ENCODE assay signal across 10 cellular contexts in genomic region chr12:27840229-27840999, GRCh38.
DNase-seq lines count a peak whose midpoint lies in the region; ATAC-seq, FAIRE-seq and TF ChIP-seq lines count a peak whose summit lies in the region.
"Had no signal": no experiment of that assay in that cellular context is flagged by ENCODE, and none has a peak within 500 bp of the region (broad histone marks: within the 10 kb centered on the region; RNA-seq: fewer than 3 reads in every experiment).

No MANE protein-coding gene starts in this region.

- ATAC-seq in GM19395 (IDR thresholded peaks at IDR 0.05; ENCODE audit: unreplicated experiment): peak; percentile 49
- no peak for ATAC-seq in CD4-positive, alpha-beta T cell (ENCODE audit: poor library complexity)

- H3K9me3 Mint-ChIP-seq in CD4-positive, alpha-beta T cell: no peaks in the 10 kb centered on the region

- H3K9me3 ChIP-seq in A673 (ENCODE audit: low read depth, low read length, poor library complexity, severe bottlenecking): no peaks in the 10 kb centered on the region
- H3K9me3 ChIP-seq in CD4-positive, alpha-beta T cell (ENCODE audit: control insufficient read depth, low read length): no peaks in the 10 kb centered on the region

- intact Hi-C loops in A673 (cut with micrococcal nuclease; ENCODE audit: unreplicated experiment): loop anchor here (10.0 kb wide), 1 partner anchor 1034 kb away; no protein-coding TSS in a partner anchor
- intact Hi-C loops in CD4-positive, alpha-beta T cell (cut with DNase I, micrococcal nuclease): no loop called here

- H3K27ac Mint-ChIP-seq in CD4-positive, alpha-beta T cell: no peak overlapping the region

- no peaks in the 10 kb centered on the region for H3K27me3 ChIP-seq in A673 (replicated peaks; ENCODE audit: insufficient read depth, low read depth, low read length, poor library complexity)
- H3K27me3 ChIP-seq in bronchial epithelial cell (ENCODE audit: control insufficient read depth, insufficient read depth, low read length): no peaks in the 10 kb centered on the region
- H3K27me3 ChIP-seq in CD4-positive, alpha-beta T cell (ENCODE audit: control insufficient read depth, insufficient read depth, low read length): no peaks in the 10 kb centered on the region

- no peak for FAIRE-seq in bronchial epithelial cell (lab: Jason Lieb, UNC)
- FAIRE-seq: GM19239 had no signal

- H3K4me1 Mint-ChIP-seq in CD4-positive, alpha-beta T cell (ENCODE audit: low read depth): no peaks in the 10 kb centered on the region

- CTCF ChIA-PET in A673 (lab: Charles Lee): interaction anchor here (0.6 to 1.2 kb wide), 2 partner anchors 87 to 120 kb away, joined by 3 to 4 read pairs; no protein-coding TSS in a partner anchor
- CTCF ChIA-PET in CD4-positive, alpha-beta T cell (lab: Charles Lee): interaction anchor here (1.3 kb wide), 1 partner anchor 19 kb away, joined by 3 read pairs; no protein-coding TSS in a partner anchor

- TF ChIP-seq CTCF in A673 (conservative IDR thresholded peaks at IDR 0.05; ENCODE audit: low read depth, low read length) (peak; percentile 55), bronchial epithelial cell (IDR thresholded peaks at IDR 0.05; ENCODE audit: insufficient read depth, low read length, severe bottlenecking) (peak; percentile 45)
- no peak for TF ChIP-seq CTCF in CD4-positive, alpha-beta T cell (IDR thresholded peaks at IDR 0.05)

- H3K27me3 Mint-ChIP-seq in CD4-positive, alpha-beta T cell: no peaks in the 10 kb centered on the region

- no TSS peak for BruUV-seq in A673 (replicated peaks; lab: Mats Ljungman, UMichigan)

- POLR2A ChIA-PET in A673 (lab: Charles Lee; ENCODE audit: low non-redundant PET): no interaction called here
- POLR2A ChIA-PET in CD4-positive, alpha-beta T cell (lab: Charles Lee): no interaction called here

- peaks cover 14% of the 10 kb centered on the region for H3K4me1 ChIP-seq in A673 (ENCODE audit: insufficient read depth, low read length, poor library complexity, severe bottlenecking)

- no peaks in the 10 kb centered on the region for H3K36me3 Mint-ChIP-seq in CD4-positive, alpha-beta T cell (ENCODE audit: low read depth)

- DNase-seq in A673 (ENCODE audit: low spot score): no peak
- peak; percentile 8 for DNase-seq in NCI-H1694 (lab: John Stamatoyannopoulos, UW)
- DNase-seq in bronchial epithelial cell (ENCODE audit: low read depth): peak; percentile 11
- no peak for DNase-seq in hypothalamus (lab: John Stamatoyannopoulos, UW)
- DNase-seq in globus pallidus (ENCODE audit: low spot score): no peak
- DNase-seq in substantia nigra (lab: John Stamatoyannopoulos, UW): no peak
- no peak for DNase-seq in CD4-positive, alpha-beta T cell
- DNase-seq: WERI-Rb-1 had no signal

- H3K27ac ChIP-seq in A673 (ENCODE audit: low read depth, low read length, poor library complexity, severe bottlenecking): no peak overlapping the region
- H3K27ac ChIP-seq in substantia nigra (ENCODE audit: low read depth, low read length, poor library complexity, severe bottlenecking): no peak overlapping the region
- no peak overlapping the region for H3K27ac ChIP-seq in CD4-positive, alpha-beta T cell (ENCODE audit: low read depth, low read length)
- H3K27ac ChIP-seq: WERI-Rb-1 had no signal

- H3K4me3 ChIP-seq in A673 (ENCODE audit: low read depth, low read length, poor library complexity, severe bottlenecking): no peak overlapping the region
- H3K4me3 ChIP-seq in bronchial epithelial cell (ENCODE audit: low read depth, low read length): no peak overlapping the region

- H3K36me3 ChIP-seq in A673 (ENCODE audit: insufficient read depth, low read length, poor library complexity, severe bottlenecking) (no peaks in the 10 kb centered on the region), bronchial epithelial cell (ENCODE audit: control insufficient read depth, insufficient read depth, low read length) (no peaks in the 10 kb centered on the region)
- H3K36me3 ChIP-seq: WERI-Rb-1 had no signal

- no peak overlapping the region for H3K4me3 Mint-ChIP-seq in CD4-positive, alpha-beta T cell

Comparison
In these comparisons a context has a peak if more than half of its experiments do, and no peak if none do; other contexts are left out.
1. DNase-seq: peak in NCI-H1694 (single experiment) and bronchial epithelial cell (single experiment); none in A673 (single experiment), hypothalamus (0 of 51), globus pallidus (single experiment), substantia nigra (0 of 49) and CD4-positive, alpha-beta T cell (0 of 10).